In the genomic region with DNA sequence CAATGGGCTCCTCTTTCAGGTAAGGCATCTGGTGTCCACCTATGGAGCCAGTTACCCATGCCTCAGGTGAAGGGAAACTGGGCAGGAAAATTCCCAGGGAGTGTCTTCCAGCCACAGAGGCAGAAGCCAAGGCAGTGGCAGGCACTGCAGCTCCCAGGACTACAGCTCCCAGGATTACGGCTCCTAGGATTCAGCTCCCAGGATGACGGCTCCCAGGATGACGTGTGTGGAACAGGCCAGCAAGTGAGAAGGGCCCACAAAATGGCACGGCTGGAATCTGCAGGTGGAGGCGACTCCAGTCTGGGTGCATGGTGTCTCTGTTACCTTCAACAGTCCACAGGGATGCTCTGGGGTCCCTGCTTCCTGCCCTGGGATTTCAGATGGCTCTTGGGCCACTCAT, we compare ENCODE assay signal across 18 cellular contexts.
A peak's percentile ranks its signal among the peaks of the same experiment; 100 is the strongest.
DNase-seq lines count a peak whose midpoint lies in the region; ATAC-seq and TF ChIP-seq lines count a peak whose summit lies in the region.
"Had no signal": no experiment of that assay in that cellular context is flagged by ENCODE, and none has a peak within 500 bp of the region (broad histone marks: within the 10 kb centered on the region; RNA-seq: fewer than 3 reads in every experiment).

No MANE protein-coding gene starts in this region.

- H3K27me3 ChIP-seq in H7 (ENCODE audit: control insufficient read depth, insufficient read depth, low read length) (no peaks in the 10 kb centered on the region), testis (no peaks in the 10 kb centered on the region)
- H3K27me3 ChIP-seq: BE2C had no signal

- no peaks in the 10 kb centered on the region for H3K4me1 ChIP-seq in testis
- H3K4me1 ChIP-seq: BE2C, HAP-1 had no signal

- no peak overlapping the region for H3K4me3 Mint-ChIP-seq in Calu3 (ENCODE audit: low read depth, unreplicated experiment)
- H3K4me3 Mint-ChIP-seq: CD4-positive, CD25-positive, alpha-beta regulatory T cell; IgD-negative memory B cell had no signal

- no peaks in the 10 kb centered on the region for H3K9me3 ChIP-seq in testis
- H3K9me3 ChIP-seq: BE2C, HAP-1 had no signal

- no peaks in the 10 kb centered on the region for H3K4me1 Mint-ChIP-seq in Calu3 (ENCODE audit: low read depth, unreplicated experiment)
- H3K4me1 Mint-ChIP-seq: CD4-positive, CD25-positive, alpha-beta regulatory T cell had no signal

- no peaks in the 10 kb centered on the region for H3K9me3 Mint-ChIP-seq in Calu3 (ENCODE audit: low read depth, unreplicated experiment)
- H3K9me3 Mint-ChIP-seq: CD4-positive, CD25-positive, alpha-beta regulatory T cell; CD8-positive, alpha-beta memory T cell had no signal

- WGBS in testis, 2 donors, result 94% methylated on average over 5 of the region's 5 CpGs

- H3K27ac Mint-ChIP-seq in Calu3 (ENCODE audit: unreplicated experiment), result no peak overlapping the region
- H3K27ac Mint-ChIP-seq: CD4-positive, CD25-positive, alpha-beta regulatory T cell; CD8-positive, alpha-beta memory T cell; IgD-negative memory B cell had no signal

- TF ChIP-seq CTCF in testis (IDR thresholded peaks at IDR 0.05) (no peak), Calu3 (IDR thresholded peaks at IDR 0.05; ENCODE audit: unreplicated experiment) (no peak)

- DNase-seq in AG20443 (ENCODE audit: low spot score) (peak; percentile 6), H7 (peak; percentile 25), mesenteric fat pad (ENCODE audit: low spot score) (peak; percentile 24), testis (peak; percentile 6), Calu3 (no peak), NOMO-1 treated with DMSO at 0.1 percent for 48 hours (lab: John Stamatoyannopoulos, UW; ENCODE audit: unreplicated experiment) (no peak)
- DNase-seq: BE2C; C1 segment of cervical spinal cord; CD4-positive, CD25-positive, alpha-beta regulatory T cell; CD8-positive, alpha-beta memory T cell; COR-L47; DMS153; DMS79; GDM1 had no signal

- no peak for ATAC-seq in activated CD4-positive, CD25-positive, alpha-beta regulatory T cell treated with anti-CD3 and anti-CD28 coated beads, Interleukin-2, amount 50 U/mL, for 24 hours
- ATAC-seq: HepG2 had no signal

- intact Hi-C loops in testis (cut with DNase I; ENCODE audit: low total_unique reads) (no loop called here), Calu3 (cut with micrococcal nuclease; ENCODE audit: unreplicated experiment) (no loop called here)

- CTCF ChIA-PET in Calu3 (lab: Charles Lee), result no interaction called here

- no peak overlapping the region for H3K27ac ChIP-seq in testis

- no peaks in the 10 kb centered on the region for H3K36me3 ChIP-seq in H7 (replicated peaks; ENCODE audit: control insufficient read depth, insufficient read depth, low read length)
- H3K36me3 ChIP-seq in testis (ENCODE audit: low read depth, missing control alignments), result no peaks in the 10 kb centered on the region
- H3K36me3 ChIP-seq: BE2C, HAP-1 had no signal

- no TSS peak for BruUV-seq in Calu3 (replicated peaks; lab: Mats Ljungman, UMichigan)

- no peak overlapping the region for H3K4me3 ChIP-seq in H7 (ENCODE audit: insufficient read depth, low read depth, low read length)
- H3K4me3 ChIP-seq in testis, result no peak overlapping the region
- H3K4me3 ChIP-seq: HAP-1 had no signal

- peaks cover 19% of the 10 kb centered on the region for H3K27me3 Mint-ChIP-seq in Calu3 (ENCODE audit: unreplicated experiment)

- no peak for TF ChIP-seq POLR2A in testis (IDR thresholded peaks at IDR 0.05)

- no peaks in the 10 kb centered on the region for H3K36me3 Mint-ChIP-seq in Calu3 (ENCODE audit: insufficient read depth, unreplicated experiment)
- H3K36me3 Mint-ChIP-seq: CD4-positive, CD25-positive, alpha-beta regulatory T cell; CD8-positive, alpha-beta memory T cell; IgD-negative memory B cell had no signal

Comparison
In these comparisons a context has a peak if more than half of its experiments do, and no peak if none do; other contexts are left out.
1. DNase-seq: peak in AG20443 (single experiment), H7 (single experiment), mesenteric fat pad (single experiment) and testis (single experiment); none in Calu3 (single experiment) and NOMO-1 treated with DMSO at 0.1 percent for 48 hours (single experiment).